ENCODE assay signal across 12 cellular contexts in genomic region chr2:88754585-88755305, GRCh38.
DNase-seq lines count a peak whose midpoint lies in the region; ATAC-seq and TF ChIP-seq lines count a peak whose summit lies in the region.
"Had no signal": no experiment of that assay in that cellular context is flagged by ENCODE, and none has a peak within 500 bp of the region (broad histone marks: within the 10 kb centered on the region; RNA-seq: fewer than 3 reads in every experiment).

No MANE protein-coding gene starts in this region.

- no peaks in the 10 kb centered on the region for H3K4me1 ChIP-seq in colonic mucosa
- no peaks in the 10 kb centered on the region for H3K4me1 ChIP-seq in mesendoderm (ENCODE audit: control insufficient read depth, low read depth, low read length)
- no peaks in the 10 kb centered on the region for H3K4me1 ChIP-seq in upper lobe of right lung
- H3K4me1 ChIP-seq: foreskin keratinocyte had no signal

- TF ChIP-seq CTCF in colonic mucosa (IDR thresholded peaks at IDR 0.05) (no peak), upper lobe of right lung (IDR thresholded peaks at IDR 0.05) (no peak)

- H3K79me2 ChIP-seq in mesendoderm (ENCODE audit: control insufficient read depth, insufficient read depth, low read length) = no peaks in the 10 kb centered on the region

- H3K9me3 Mint-ChIP-seq in activated naive CD8-positive, alpha-beta T cell (ENCODE audit: low read depth) = peaks cover 5% of the 10 kb centered on the region

- no peak overlapping the region for H4K5ac ChIP-seq in mesendoderm (ENCODE audit: low read length)

- no peak overlapping the region for H2AK5ac ChIP-seq in mesendoderm (ENCODE audit: low read length)

- H3K27me3 ChIP-seq in colonic mucosa (no peaks in the 10 kb centered on the region), mesendoderm (ENCODE audit: insufficient read depth, low read length, poor library complexity) (no peaks in the 10 kb centered on the region), upper lobe of right lung (no peaks in the 10 kb centered on the region)
- H3K27me3 ChIP-seq: foreskin keratinocyte, ovary had no signal

- H3K56ac ChIP-seq in mesendoderm (ENCODE audit: low read length) = no peak overlapping the region

- no peak overlapping the region for H3K23ac ChIP-seq in mesendoderm (ENCODE audit: low read length)

- no peaks in the 10 kb centered on the region for H3K79me1 ChIP-seq in mesendoderm (ENCODE audit: low read length)

- DNase-seq in colonic mucosa (no peak), MV-4-11 (lab: John Stamatoyannopoulos, UW) (no peak), mesendoderm (no peak), upper lobe of right lung (no peak)
- DNase-seq: activated T-cell treated with anti-CD3 and anti-CD28 coated beads, Interleukin-2, amount 50 U/mL, for 48 hours; NCI-H187; ovary had no signal

- H3K27ac ChIP-seq in colonic mucosa (no peak overlapping the region), mesendoderm (ENCODE audit: low read depth, low read length) (no peak overlapping the region), upper lobe of right lung (no peak overlapping the region)
- H3K27ac ChIP-seq: foreskin keratinocyte, ovary had no signal

- H3K4me3 Mint-ChIP-seq in activated naive CD8-positive, alpha-beta T cell = peak overlapping the region; percentile 21

- no peak overlapping the region for H4K8ac ChIP-seq in mesendoderm (ENCODE audit: low read depth, low read length)

- H3K4ac ChIP-seq in mesendoderm (ENCODE audit: low read depth, low read length) = no peak overlapping the region

- no peak overlapping the region for H3K18ac ChIP-seq in mesendoderm (ENCODE audit: low read length)

- intact Hi-C loops in colonic mucosa (cut with DNase I) (no loop called here), upper lobe of right lung (cut with DNase I) (no loop called here)

- H3K4me3 ChIP-seq in colonic mucosa (no peak overlapping the region), mesendoderm (ENCODE audit: low read length) (no peak overlapping the region), upper lobe of right lung (no peak overlapping the region)
- H3K4me3 ChIP-seq: ovary had no signal

- H3K9me3 ChIP-seq in colonic mucosa (no peaks in the 10 kb centered on the region), upper lobe of right lung (peaks cover 9% of the 10 kb centered on the region)
- H3K9me3 ChIP-seq: ovary had no signal

- no peaks in the 10 kb centered on the region for H3K27me3 Mint-ChIP-seq in activated naive CD8-positive, alpha-beta T cell

- H2BK5ac ChIP-seq in mesendoderm (ENCODE audit: low read length) = no peak overlapping the region

- peaks cover 33% of the 10 kb centered on the region for H3K36me3 Mint-ChIP-seq in activated naive CD8-positive, alpha-beta T cell

- H2BK120ac ChIP-seq in mesendoderm (ENCODE audit: low read depth, low read length) = no peak overlapping the region

- WGBS in mesendoderm (ENCODE audit: extremely low coverage, insufficient coverage, low lambda C conversion rate) = no CpG with 5 or more reads among the region's 6 CpGs

- no peak overlapping the region for H3K4me2 ChIP-seq in mesendoderm (ENCODE audit: low read length)

- H3K36me3 ChIP-seq in colonic mucosa = no peaks in the 10 kb centered on the region
- peaks cover 1% of the 10 kb centered on the region for H3K36me3 ChIP-seq in mesendoderm (ENCODE audit: control insufficient read depth, insufficient read depth, low read length)
- H3K36me3 ChIP-seq in upper lobe of right lung = peaks cover 33% of the 10 kb centered on the region
- H3K36me3 ChIP-seq: ovary had no signal

- H3K4me1 Mint-ChIP-seq in activated naive CD8-positive, alpha-beta T cell (ENCODE audit: low read depth) = peaks cover 56% of the 10 kb centered on the region

- peak overlapping the region; percentile 92 for H3K27ac Mint-ChIP-seq in activated naive CD8-positive, alpha-beta T cell

- ATAC-seq in GM18498 (IDR thresholded peaks at IDR 0.05; ENCODE audit: unreplicated experiment) (peak; percentile 30), GM21367 (IDR thresholded peaks at IDR 0.05; ENCODE audit: unreplicated experiment) (peak; percentile 24), HG03354 (IDR thresholded peaks at IDR 0.05; ENCODE audit: poor library complexity, severe bottlenecking, unreplicated experiment) (peak; percentile 37), upper lobe of right lung (no peak)

- H3K9ac ChIP-seq in colonic mucosa (ENCODE audit: low read depth in 2 of 2, low read length in 2 of 2) = no peak overlapping the region
- no peak overlapping the region for H3K9ac ChIP-seq in mesendoderm (ENCODE audit: low read length)

- no peak overlapping the region for H2BK15ac ChIP-seq in mesendoderm (replicated peaks; ENCODE audit: low read depth)
